Comparison of ENCODE assay signal across 2 cellular contexts in genomic region chr1:213095467-213095866, GRCh38.
TF ChIP-seq lines count a peak whose summit lies in the region.

No MANE protein-coding gene starts in this region.

TF ChIP-seq in IMR-90, 13 proteins besides CTCF, POLR2A, EP300 and RAD21:
- TF ChIP-seq USF2 (IDR thresholded peaks at IDR 0.05; ENCODE audit: low read depth, low read length), result no peak
- TF ChIP-seq BHLHE40 (IDR thresholded peaks at IDR 0.05; ENCODE audit: low read depth, low read length), result no peak
- no peak for TF ChIP-seq RCOR1 (IDR thresholded peaks at IDR 0.05; ENCODE audit: insufficient replicate concordance, low read length)
- TF ChIP-seq CHD1 (IDR thresholded peaks at IDR 0.05; ENCODE audit: low read depth, low read length), result no peak
- no peak for TF ChIP-seq MXI1 (IDR thresholded peaks at IDR 0.05; ENCODE audit: borderline replicate concordance, low read depth, low read length)
- TF ChIP-seq ELK1 (IDR thresholded peaks at IDR 0.05; ENCODE audit: borderline replicate concordance, low read depth, low read length), result no peak
- TF ChIP-seq CEBPB (IDR thresholded peaks at IDR 0.05; ENCODE audit: low read depth, low read length), result no peak
- no peak for TF ChIP-seq FOS (IDR thresholded peaks at IDR 0.05; ENCODE audit: low read depth, low read length)
- no peak for TF ChIP-seq RFX5 (IDR thresholded peaks at IDR 0.05; ENCODE audit: low read depth, low read length)
- no peak for TF ChIP-seq SMC3 (IDR thresholded peaks at IDR 0.05; ENCODE audit: low read depth, low read length)
- no peak for TF ChIP-seq NFE2L2 (IDR thresholded peaks at IDR 0.05; ENCODE audit: low read depth, low read length)
- TF ChIP-seq MAFK (IDR thresholded peaks at IDR 0.05; ENCODE audit: low read depth, low read length), result no peak
- TF ChIP-seq MAZ (IDR thresholded peaks at IDR 0.05; ENCODE audit: borderline replicate concordance, low read depth, low read length), result no peak

TF ChIP-seq in GM23338, 12 proteins besides CTCF, POLR2A, EP300 and RAD21:
- no peak for TF ChIP-seq REST (IDR thresholded peaks at IDR 0.05; ENCODE audit: unreplicated experiment)
- no peak for TF ChIP-seq NANOG (IDR thresholded peaks at IDR 0.05; ENCODE audit: borderline replicate concordance)
- TF ChIP-seq EZH2phosphoT487 (IDR thresholded peaks at IDR 0.05; ENCODE audit: unreplicated experiment), result no peak
- no peak for TF ChIP-seq JUNB (IDR thresholded peaks at IDR 0.05; ENCODE audit: unreplicated experiment)
- TF ChIP-seq POLR2AphosphoS5 (IDR thresholded peaks at IDR 0.05; ENCODE audit: low read depth), result no peak
- no peak for TF ChIP-seq ZNF114 (CRISPR knock-in tag; IDR thresholded peaks at IDR 0.05)
